In genomic region chr13:108962652-108963051, GRCh38 we compare ENCODE assay signal across 19 cellular contexts.
A peak's percentile ranks its signal among the peaks of the same experiment; 100 is the strongest.
DNase-seq lines count a peak whose midpoint lies in the region; ATAC-seq, FAIRE-seq and TF ChIP-seq lines count a peak whose summit lies in the region.
"Had no signal": no experiment of that assay in that cellular context is flagged by ENCODE, and none has a peak within 500 bp of the region (broad histone marks: within the 10 kb centered on the region; RNA-seq: fewer than 3 reads in every experiment).

No MANE protein-coding gene starts in this region.

- peaks cover 2% of the 10 kb centered on the region; the same call in 1 of the 3 replicates for H3K36me3 ChIP-seq in K562 (ENCODE audit: control insufficient read depth, insufficient read depth, low read length)
- H3K36me3 ChIP-seq in small intestine (ENCODE audit: control insufficient read depth in 2 of 2, insufficient read depth in 2 of 2, low read length in 2 of 2) = no peaks in the 10 kb centered on the region

- no peak for FAIRE-seq in K562 (lab: Jason Lieb, UNC)
- no peak for FAIRE-seq in small intestine (lab: Jason Lieb, UNC)
- FAIRE-seq: RCC 7860 had no signal

- H3K27me3 ChIP-seq in K562 (ENCODE audit: control insufficient read depth in 2 of 2, insufficient read depth in 2 of 2, low read length in 2 of 2) (no peaks in the 10 kb centered on the region), small intestine (ENCODE audit: control insufficient read depth in 2 of 2, insufficient read depth in 2 of 2, low read length in 2 of 2) (no peaks in the 10 kb centered on the region)

- no peak for TF ChIP-seq EP300 in K562 (IDR thresholded peaks at IDR 0.05; ENCODE audit: low read length)

- peaks cover 4% of the 10 kb centered on the region for H3K4me1 Mint-ChIP-seq in CD14-positive monocyte

- intact Hi-C loops in K562 (cut with micrococcal nuclease) (loop anchor here (2.0 to 10.0 kb wide), 3 partner anchors 172 to 1452 kb away; no protein-coding TSS in a partner anchor), CD14-positive monocyte (cut with micrococcal nuclease) (loop anchor here (5.0 to 10.0 kb wide), 5 partner anchors 832 to 1452 kb away; no protein-coding TSS in a partner anchor)

- no peak overlapping the region for H2AFZ ChIP-seq in K562 (ENCODE audit: low read depth, low read length)

- no peaks in the 10 kb centered on the region for H3K9me3 Mint-ChIP-seq in CD14-positive monocyte
- H3K9me3 Mint-ChIP-seq: CD4-positive, CD25-positive, alpha-beta regulatory T cell; IgD-negative memory B cell had no signal

- H3K4me3 ChIP-seq in K562 (no peak overlapping the region), small intestine (ENCODE audit: low read depth in 1 of 2, low read length in 2 of 2) (no peak overlapping the region)

- no peak overlapping the region for H3K4me2 ChIP-seq in K562 (ENCODE audit: insufficient read depth, low read length)

- ATAC-seq in K562 (no peak), HG03460 (IDR thresholded peaks at IDR 0.05; ENCODE audit: unreplicated experiment) (no peak)

- in situ Hi-C loops in K562 (cut with MboI) = loop anchor here (25.0 kb wide), 1 partner anchor 1150 kb away; no protein-coding TSS in a partner anchor

- TF ChIP-seq CTCF in K562 (IDR thresholded peaks at IDR 0.05 in 2 of 3, conservative IDR thresholded peaks at IDR 0.05 in 1 of 3; ENCODE audit: insufficient read depth in 2 of 3, low read depth in 1 of 3, low read length in 3 of 3) (no peak), CD14-positive monocyte (IDR thresholded peaks at IDR 0.05) (no peak)

- H3K27ac Mint-ChIP-seq in CD14-positive monocyte = no peak overlapping the region
- H3K27ac Mint-ChIP-seq: CD4-positive, CD25-positive, alpha-beta regulatory T cell; IgD-negative memory B cell had no signal

- TF ChIP-seq RAD21 in K562 (CRISPR knock-in tag; conservative IDR thresholded peaks at IDR 0.05 in 1 of 2, IDR thresholded peaks at IDR 0.05 in 1 of 2) = no peak

- H3K27ac ChIP-seq in K562 (ENCODE audit: extremely low read depth, low read depth, low read length) (no peak overlapping the region), small intestine (ENCODE audit: low read depth in 1 of 2, low read length in 1 of 2) (no peak overlapping the region)

- DNase-seq in NCI-H82 (lab: John Stamatoyannopoulos, UW) (peak; percentile 13), NCI-H82 treated with DMSO at 0.1 percent for 48 hours (lab: John Stamatoyannopoulos, UW; ENCODE audit: unreplicated experiment) (no peak), NCI-H1105 treated with DMSO at 0.1 percent for 48 hours (lab: John Stamatoyannopoulos, UW) (peak; percentile 53), K562 (ENCODE audit: extremely low read depth in 1 of 4, low spot score in 3 of 4) (peak in 1 of 4 experiments; percentile 3), small intestine (peak; percentile 20), NCI-H2196 treated with DMSO at 0.1 percent for 48 hours (lab: John Stamatoyannopoulos, UW; ENCODE audit: unreplicated experiment) (no peak), CD14-positive monocyte (ENCODE audit: low spot score) (no peak)
- DNase-seq: AML-193; CD4-positive, CD25-positive, alpha-beta regulatory T cell; HCEC 1CT; NCI-H1048; NCI-H1694; NCI-H2171; NCI-H774; SIG-M5; T-helper 1 cell had no signal

- H3K79me2 ChIP-seq in K562 (ENCODE audit: control insufficient read depth, insufficient read depth, low read length) = no peaks in the 10 kb centered on the region

- TF ChIP-seq POLR2A in K562 (conservative IDR thresholded peaks at IDR 0.05) = no peak

- no peaks in the 10 kb centered on the region for H4K20me1 ChIP-seq in K562 (replicated peaks; ENCODE audit: control insufficient read depth, insufficient read depth, low read length)

- no peak overlapping the region for H3K9ac ChIP-seq in K562 (ENCODE audit: insufficient read depth in 1 of 2, low read depth in 2 of 2, low read length in 2 of 2)

- no peaks in the 10 kb centered on the region for H3K9me1 ChIP-seq in K562 (ENCODE audit: control insufficient read depth, insufficient read depth, low read length)

- CTCF ChIA-PET in K562 (lab: Yijun Ruan, JAX; ENCODE audit: low intra/inter-chr PET ratio) = no interaction called here

- POLR2A ChIA-PET in K562 (lab: Yijun Ruan, JAX) = no interaction called here

- no peaks in the 10 kb centered on the region for H3K36me3 Mint-ChIP-seq in CD14-positive monocyte
- H3K36me3 Mint-ChIP-seq: CD4-positive, CD25-positive, alpha-beta regulatory T cell; IgD-negative memory B cell had no signal

- H3K4me1 ChIP-seq in K562 (replicated peaks in 1 of 2; ENCODE audit: control insufficient read depth in 2 of 2, insufficient read depth in 2 of 2, low read length in 2 of 2) = no peaks in the 10 kb centered on the region; a peak in 1 of 5 replicates
- H3K4me1 ChIP-seq in small intestine (ENCODE audit: control insufficient read depth in 2 of 2, insufficient read depth in 1 of 2, low read depth in 1 of 2, low read length in 1 of 2) = no peaks in the 10 kb centered on the region

- H3K9me3 ChIP-seq in K562 (replicated peaks; ENCODE audit: control insufficient read depth, insufficient read depth, low read depth, low read length) (no peaks in the 10 kb centered on the region), small intestine (ENCODE audit: control insufficient read depth, low read depth) (no peaks in the 10 kb centered on the region)

- peaks cover 0 to 1% (median 0%) of the 10 kb centered on the region in 3 donors for H3K27me3 Mint-ChIP-seq in CD14-positive monocyte (ENCODE audit: low read depth in 3 of 3)
- H3K27me3 Mint-ChIP-seq: CD4-positive, CD25-positive, alpha-beta regulatory T cell had no signal

- no peak overlapping the region for H3K4me3 Mint-ChIP-seq in CD14-positive monocyte
- H3K4me3 Mint-ChIP-seq: CD4-positive, CD25-positive, alpha-beta regulatory T cell; IgD-negative memory B cell had no signal

- BruUV-seq in K562 (replicated peaks; lab: Mats Ljungman, UMichigan) = no TSS peak

TF ChIP-seq in K562, 482 proteins besides CTCF, POLR2A, EP300 and RAD21 (continues in another document):
- TF ChIP-seq, protein P1, sequence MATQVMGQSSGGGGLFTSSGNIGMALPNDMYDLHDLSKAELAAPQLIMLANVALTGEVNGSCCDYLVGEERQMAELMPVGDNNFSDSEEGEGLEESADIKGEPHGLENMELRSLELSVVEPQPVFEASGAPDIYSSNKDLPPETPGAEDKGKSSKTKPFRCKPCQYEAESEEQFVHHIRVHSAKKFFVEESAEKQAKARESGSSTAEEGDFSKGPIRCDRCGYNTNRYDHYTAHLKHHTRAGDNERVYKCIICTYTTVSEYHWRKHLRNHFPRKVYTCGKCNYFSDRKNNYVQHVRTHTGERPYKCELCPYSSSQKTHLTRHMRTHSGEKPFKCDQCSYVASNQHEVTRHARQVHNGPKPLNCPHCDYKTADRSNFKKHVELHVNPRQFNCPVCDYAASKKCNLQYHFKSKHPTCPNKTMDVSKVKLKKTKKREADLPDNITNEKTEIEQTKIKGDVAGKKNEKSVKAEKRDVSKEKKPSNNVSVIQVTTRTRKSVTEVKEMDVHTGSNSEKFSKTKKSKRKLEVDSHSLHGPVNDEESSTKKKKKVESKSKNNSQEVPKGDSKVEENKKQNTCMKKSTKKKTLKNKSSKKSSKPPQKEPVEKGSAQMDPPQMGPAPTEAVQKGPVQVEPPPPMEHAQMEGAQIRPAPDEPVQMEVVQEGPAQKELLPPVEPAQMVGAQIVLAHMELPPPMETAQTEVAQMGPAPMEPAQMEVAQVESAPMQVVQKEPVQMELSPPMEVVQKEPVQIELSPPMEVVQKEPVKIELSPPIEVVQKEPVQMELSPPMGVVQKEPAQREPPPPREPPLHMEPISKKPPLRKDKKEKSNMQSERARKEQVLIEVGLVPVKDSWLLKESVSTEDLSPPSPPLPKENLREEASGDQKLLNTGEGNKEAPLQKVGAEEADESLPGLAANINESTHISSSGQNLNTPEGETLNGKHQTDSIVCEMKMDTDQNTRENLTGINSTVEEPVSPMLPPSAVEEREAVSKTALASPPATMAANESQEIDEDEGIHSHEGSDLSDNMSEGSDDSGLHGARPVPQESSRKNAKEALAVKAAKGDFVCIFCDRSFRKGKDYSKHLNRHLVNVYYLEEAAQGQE (CRISPR knock-in tag; IDR thresholded peaks at IDR 0.05; ENCODE audit: low read depth) = no peak
- TF ChIP-seq, protein P2, sequence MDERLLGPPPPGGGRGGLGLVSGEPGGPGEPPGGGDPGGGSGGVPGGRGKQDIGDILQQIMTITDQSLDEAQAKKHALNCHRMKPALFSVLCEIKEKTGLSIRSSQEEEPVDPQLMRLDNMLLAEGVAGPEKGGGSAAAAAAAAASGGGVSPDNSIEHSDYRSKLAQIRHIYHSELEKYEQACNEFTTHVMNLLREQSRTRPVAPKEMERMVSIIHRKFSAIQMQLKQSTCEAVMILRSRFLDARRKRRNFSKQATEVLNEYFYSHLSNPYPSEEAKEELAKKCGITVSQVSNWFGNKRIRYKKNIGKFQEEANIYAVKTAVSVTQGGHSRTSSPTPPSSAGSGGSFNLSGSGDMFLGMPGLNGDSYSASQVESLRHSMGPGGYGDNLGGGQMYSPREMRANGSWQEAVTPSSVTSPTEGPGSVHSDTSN (CRISPR knock-in tag; IDR thresholded peaks at IDR 0.05; ENCODE audit: low read depth) = no peak
- TF ChIP-seq, protein P2 (tag; conservative IDR thresholded peaks at IDR 0.05; ENCODE audit: low read depth) = peak; percentile 69
- no peak for TF ChIP-seq TAF1 (IDR thresholded peaks at IDR 0.05; ENCODE audit: control insufficient read depth, extremely low read depth, insufficient read depth, low read length, severe bottlenecking)
- TF ChIP-seq, protein P3, sequence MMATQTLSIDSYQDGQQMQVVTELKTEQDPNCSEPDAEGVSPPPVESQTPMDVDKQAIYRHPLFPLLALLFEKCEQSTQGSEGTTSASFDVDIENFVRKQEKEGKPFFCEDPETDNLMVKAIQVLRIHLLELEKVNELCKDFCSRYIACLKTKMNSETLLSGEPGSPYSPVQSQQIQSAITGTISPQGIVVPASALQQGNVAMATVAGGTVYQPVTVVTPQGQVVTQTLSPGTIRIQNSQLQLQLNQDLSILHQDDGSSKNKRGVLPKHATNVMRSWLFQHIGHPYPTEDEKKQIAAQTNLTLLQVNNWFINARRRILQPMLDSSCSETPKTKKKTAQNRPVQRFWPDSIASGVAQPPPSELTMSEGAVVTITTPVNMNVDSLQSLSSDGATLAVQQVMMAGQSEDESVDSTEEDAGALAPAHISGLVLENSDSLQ (IDR thresholded peaks at IDR 0.05) = peak; percentile 92
- no peak for TF ChIP-seq JUNB (CRISPR knock-in tag; conservative IDR thresholded peaks at IDR 0.05)
- no peak for TF ChIP-seq TEAD1 (CRISPR knock-in tag; IDR thresholded peaks at IDR 0.05)
- no peak for TF ChIP-seq ZNF143 (CRISPR knock-in tag; IDR thresholded peaks at IDR 0.05)

Comparison
In these comparisons a context has a peak if more than half of its experiments do, and no peak if none do; other contexts are left out.
1. DNase-seq: peak in NCI-H82 (single experiment), NCI-H1105 treated with DMSO at 0.1 percent for 48 hours (single experiment) and small intestine (single experiment); none in NCI-H82 treated with DMSO at 0.1 percent for 48 hours (single experiment), NCI-H2196 treated with DMSO at 0.1 percent for 48 hours (single experiment) and CD14-positive monocyte (single experiment).